Comparison of ENCODE assay signal across 8 cellular contexts in genomic region chr6:159252955-159253508, GRCh38.
DNase-seq lines count a peak whose midpoint lies in the region; ATAC-seq and TF ChIP-seq lines count a peak whose summit lies in the region.

No MANE protein-coding gene starts in this region.

- H3K27ac Mint-ChIP-seq in activated T-helper 17 cell treated with anti-CD3 and anti-CD28 coated beads, Interleukin-2, amount 50 U/mL, for 72 hours = no peak overlapping the region

- no peak overlapping the region for H3K4me3 Mint-ChIP-seq in activated T-helper 17 cell treated with anti-CD3 and anti-CD28 coated beads, Interleukin-2, amount 50 U/mL, for 72 hours

- H3K9me2 ChIP-seq in hepatocyte (replicated peaks; ENCODE audit: insufficient read depth) = no peaks in the 10 kb centered on the region

- H3K27me3 ChIP-seq in hepatocyte = no peaks in the 10 kb centered on the region

- no peaks in the 10 kb centered on the region for H3K36me3 Mint-ChIP-seq in activated T-helper 17 cell treated with anti-CD3 and anti-CD28 coated beads, Interleukin-2, amount 50 U/mL, for 72 hours (ENCODE audit: low read depth)

- no peaks in the 10 kb centered on the region for H3K36me3 ChIP-seq in hepatocyte (replicated peaks; ENCODE audit: insufficient read depth, low read depth)

- H3K9me3 ChIP-seq in hepatocyte (ENCODE audit: low read depth) = no peaks in the 10 kb centered on the region

- TF ChIP-seq CTCF in GM12873 (IDR thresholded peaks at IDR 0.05; ENCODE audit: insufficient read depth, low read depth, low read length, missing control alignments) (peak; percentile 68), hepatocyte (IDR thresholded peaks at IDR 0.05; ENCODE audit: poor library complexity) (peak; percentile 59)

- WGBS in hepatocyte (ENCODE audit: low lambda C conversion rate, missing lambda C conversion rate) = 62% methylated on average over 10 of the region's 10 CpGs

- in situ Hi-C loops in ACHN (cut with HindIII; ENCODE audit: low pct_ligation_motif_present, low pct_unique_long_range_greater_than_20kb, low sequenced_read_pairs) = no loop called here

- no peaks in the 10 kb centered on the region for H3K9me3 Mint-ChIP-seq in activated T-helper 17 cell treated with anti-CD3 and anti-CD28 coated beads, Interleukin-2, amount 50 U/mL, for 72 hours

- H3K4me1 Mint-ChIP-seq in activated T-helper 17 cell treated with anti-CD3 and anti-CD28 coated beads, Interleukin-2, amount 50 U/mL, for 72 hours = no peaks in the 10 kb centered on the region

- peaks cover 7% of the 10 kb centered on the region for H3K27me3 Mint-ChIP-seq in activated T-helper 17 cell treated with anti-CD3 and anti-CD28 coated beads, Interleukin-2, amount 50 U/mL, for 72 hours

- H4K20me1 ChIP-seq in hepatocyte (ENCODE audit: insufficient read depth, poor library complexity, severe bottlenecking) = no peaks in the 10 kb centered on the region

- H3K4me2 ChIP-seq in hepatocyte = no peak overlapping the region

- H3K27ac ChIP-seq in hepatocyte = no peak overlapping the region

- H2AFZ ChIP-seq in hepatocyte = no peak overlapping the region

- H3K4me1 ChIP-seq in hepatocyte (ENCODE audit: insufficient read depth) = no peaks in the 10 kb centered on the region

- ATAC-seq in HG02884 (IDR thresholded peaks at IDR 0.05; ENCODE audit: unreplicated experiment) (peak; percentile 78), HG02798 (IDR thresholded peaks at IDR 0.05; ENCODE audit: poor library complexity, unreplicated experiment) (no peak)
- peak; percentile 59 for ATAC-seq in activated T-helper 17 cell treated with anti-CD3 and anti-CD28 coated beads, Interleukin-2, amount 50 U/mL, for 72 hours (replicated peaks)

- H3K4me3 ChIP-seq in hepatocyte = no peak overlapping the region

- DNase-seq in ACHN (peak; percentile 61), NCI-H2081 (lab: John Stamatoyannopoulos, UW) (peak; percentile 39 to 79), hepatocyte (ENCODE audit: low spot score) (peak; percentile 48), smooth muscle cell of the brain vasculature (ENCODE audit: low read depth, low spot score) (peak; percentile 20)

- no peaks in the 10 kb centered on the region for H3K79me2 ChIP-seq in hepatocyte
